1 cellular context compared by ENCODE assay signal in genomic region chr3:146496246-146496645, GRCh38.
TF ChIP-seq lines count a peak whose summit lies in the region.

No MANE protein-coding gene starts in this region.

TF ChIP-seq in K562, 482 proteins besides CTCF, POLR2A, EP300 and RAD21:
- no peak for TF ChIP-seq KDM5B (IDR thresholded peaks at IDR 0.05; ENCODE audit: insufficient replicate concordance, low read depth, low read length)
- TF ChIP-seq PHF20 (IDR thresholded peaks at IDR 0.05; ENCODE audit: partially characterized antibody): no peak
- TF ChIP-seq ZNF436 (CRISPR knock-in tag; IDR thresholded peaks at IDR 0.05): no peak
- no peak for TF ChIP-seq SAP30 (IDR thresholded peaks at IDR 0.05; ENCODE audit: borderline replicate concordance, insufficient read depth, low read depth, low read length, poor library complexity, severe bottlenecking)
- TF ChIP-seq NCOA6 (IDR thresholded peaks at IDR 0.05): no peak
- no peak for TF ChIP-seq GTF2A2 (tag; IDR thresholded peaks at IDR 0.05)
- no peak for TF ChIP-seq ATF6 (CRISPR knock-in tag; IDR thresholded peaks at IDR 0.05)
- TF ChIP-seq, protein P1, sequence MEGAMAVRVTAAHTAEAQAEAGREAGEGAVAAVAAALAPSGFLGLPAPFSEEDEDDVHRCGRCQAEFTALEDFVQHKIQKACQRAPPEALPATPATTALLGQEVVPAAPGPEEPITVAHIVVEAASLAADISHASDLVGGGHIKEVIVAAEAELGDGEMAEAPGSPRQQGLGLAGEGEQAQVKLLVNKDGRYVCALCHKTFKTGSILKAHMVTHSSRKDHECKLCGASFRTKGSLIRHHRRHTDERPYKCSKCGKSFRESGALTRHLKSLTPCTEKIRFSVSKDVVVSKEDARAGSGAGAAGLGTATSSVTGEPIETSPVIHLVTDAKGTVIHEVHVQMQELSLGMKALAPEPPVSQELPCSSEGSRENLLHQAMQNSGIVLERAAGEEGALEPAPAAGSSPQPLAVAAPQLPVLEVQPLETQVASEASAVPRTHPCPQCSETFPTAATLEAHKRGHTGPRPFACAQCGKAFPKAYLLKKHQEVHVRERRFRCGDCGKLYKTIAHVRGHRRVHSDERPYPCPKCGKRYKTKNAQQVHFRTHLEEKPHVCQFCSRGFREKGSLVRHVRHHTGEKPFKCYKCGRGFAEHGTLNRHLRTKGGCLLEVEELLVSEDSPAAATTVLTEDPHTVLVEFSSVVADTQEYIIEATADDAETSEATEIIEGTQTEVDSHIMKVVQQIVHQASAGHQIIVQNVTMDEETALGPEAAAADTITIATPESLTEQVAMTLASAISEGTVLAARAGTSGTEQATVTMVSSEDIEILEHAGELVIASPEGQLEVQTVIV (CRISPR knock-in tag; IDR thresholded peaks at IDR 0.05; ENCODE audit: borderline replicate concordance): no peak
- no peak for TF ChIP-seq ZNF263 (CRISPR knock-in tag; IDR thresholded peaks at IDR 0.05; ENCODE audit: borderline replicate concordance)
- TF ChIP-seq LARP7 (IDR thresholded peaks at IDR 0.05): no peak
- TF ChIP-seq, protein P2, sequence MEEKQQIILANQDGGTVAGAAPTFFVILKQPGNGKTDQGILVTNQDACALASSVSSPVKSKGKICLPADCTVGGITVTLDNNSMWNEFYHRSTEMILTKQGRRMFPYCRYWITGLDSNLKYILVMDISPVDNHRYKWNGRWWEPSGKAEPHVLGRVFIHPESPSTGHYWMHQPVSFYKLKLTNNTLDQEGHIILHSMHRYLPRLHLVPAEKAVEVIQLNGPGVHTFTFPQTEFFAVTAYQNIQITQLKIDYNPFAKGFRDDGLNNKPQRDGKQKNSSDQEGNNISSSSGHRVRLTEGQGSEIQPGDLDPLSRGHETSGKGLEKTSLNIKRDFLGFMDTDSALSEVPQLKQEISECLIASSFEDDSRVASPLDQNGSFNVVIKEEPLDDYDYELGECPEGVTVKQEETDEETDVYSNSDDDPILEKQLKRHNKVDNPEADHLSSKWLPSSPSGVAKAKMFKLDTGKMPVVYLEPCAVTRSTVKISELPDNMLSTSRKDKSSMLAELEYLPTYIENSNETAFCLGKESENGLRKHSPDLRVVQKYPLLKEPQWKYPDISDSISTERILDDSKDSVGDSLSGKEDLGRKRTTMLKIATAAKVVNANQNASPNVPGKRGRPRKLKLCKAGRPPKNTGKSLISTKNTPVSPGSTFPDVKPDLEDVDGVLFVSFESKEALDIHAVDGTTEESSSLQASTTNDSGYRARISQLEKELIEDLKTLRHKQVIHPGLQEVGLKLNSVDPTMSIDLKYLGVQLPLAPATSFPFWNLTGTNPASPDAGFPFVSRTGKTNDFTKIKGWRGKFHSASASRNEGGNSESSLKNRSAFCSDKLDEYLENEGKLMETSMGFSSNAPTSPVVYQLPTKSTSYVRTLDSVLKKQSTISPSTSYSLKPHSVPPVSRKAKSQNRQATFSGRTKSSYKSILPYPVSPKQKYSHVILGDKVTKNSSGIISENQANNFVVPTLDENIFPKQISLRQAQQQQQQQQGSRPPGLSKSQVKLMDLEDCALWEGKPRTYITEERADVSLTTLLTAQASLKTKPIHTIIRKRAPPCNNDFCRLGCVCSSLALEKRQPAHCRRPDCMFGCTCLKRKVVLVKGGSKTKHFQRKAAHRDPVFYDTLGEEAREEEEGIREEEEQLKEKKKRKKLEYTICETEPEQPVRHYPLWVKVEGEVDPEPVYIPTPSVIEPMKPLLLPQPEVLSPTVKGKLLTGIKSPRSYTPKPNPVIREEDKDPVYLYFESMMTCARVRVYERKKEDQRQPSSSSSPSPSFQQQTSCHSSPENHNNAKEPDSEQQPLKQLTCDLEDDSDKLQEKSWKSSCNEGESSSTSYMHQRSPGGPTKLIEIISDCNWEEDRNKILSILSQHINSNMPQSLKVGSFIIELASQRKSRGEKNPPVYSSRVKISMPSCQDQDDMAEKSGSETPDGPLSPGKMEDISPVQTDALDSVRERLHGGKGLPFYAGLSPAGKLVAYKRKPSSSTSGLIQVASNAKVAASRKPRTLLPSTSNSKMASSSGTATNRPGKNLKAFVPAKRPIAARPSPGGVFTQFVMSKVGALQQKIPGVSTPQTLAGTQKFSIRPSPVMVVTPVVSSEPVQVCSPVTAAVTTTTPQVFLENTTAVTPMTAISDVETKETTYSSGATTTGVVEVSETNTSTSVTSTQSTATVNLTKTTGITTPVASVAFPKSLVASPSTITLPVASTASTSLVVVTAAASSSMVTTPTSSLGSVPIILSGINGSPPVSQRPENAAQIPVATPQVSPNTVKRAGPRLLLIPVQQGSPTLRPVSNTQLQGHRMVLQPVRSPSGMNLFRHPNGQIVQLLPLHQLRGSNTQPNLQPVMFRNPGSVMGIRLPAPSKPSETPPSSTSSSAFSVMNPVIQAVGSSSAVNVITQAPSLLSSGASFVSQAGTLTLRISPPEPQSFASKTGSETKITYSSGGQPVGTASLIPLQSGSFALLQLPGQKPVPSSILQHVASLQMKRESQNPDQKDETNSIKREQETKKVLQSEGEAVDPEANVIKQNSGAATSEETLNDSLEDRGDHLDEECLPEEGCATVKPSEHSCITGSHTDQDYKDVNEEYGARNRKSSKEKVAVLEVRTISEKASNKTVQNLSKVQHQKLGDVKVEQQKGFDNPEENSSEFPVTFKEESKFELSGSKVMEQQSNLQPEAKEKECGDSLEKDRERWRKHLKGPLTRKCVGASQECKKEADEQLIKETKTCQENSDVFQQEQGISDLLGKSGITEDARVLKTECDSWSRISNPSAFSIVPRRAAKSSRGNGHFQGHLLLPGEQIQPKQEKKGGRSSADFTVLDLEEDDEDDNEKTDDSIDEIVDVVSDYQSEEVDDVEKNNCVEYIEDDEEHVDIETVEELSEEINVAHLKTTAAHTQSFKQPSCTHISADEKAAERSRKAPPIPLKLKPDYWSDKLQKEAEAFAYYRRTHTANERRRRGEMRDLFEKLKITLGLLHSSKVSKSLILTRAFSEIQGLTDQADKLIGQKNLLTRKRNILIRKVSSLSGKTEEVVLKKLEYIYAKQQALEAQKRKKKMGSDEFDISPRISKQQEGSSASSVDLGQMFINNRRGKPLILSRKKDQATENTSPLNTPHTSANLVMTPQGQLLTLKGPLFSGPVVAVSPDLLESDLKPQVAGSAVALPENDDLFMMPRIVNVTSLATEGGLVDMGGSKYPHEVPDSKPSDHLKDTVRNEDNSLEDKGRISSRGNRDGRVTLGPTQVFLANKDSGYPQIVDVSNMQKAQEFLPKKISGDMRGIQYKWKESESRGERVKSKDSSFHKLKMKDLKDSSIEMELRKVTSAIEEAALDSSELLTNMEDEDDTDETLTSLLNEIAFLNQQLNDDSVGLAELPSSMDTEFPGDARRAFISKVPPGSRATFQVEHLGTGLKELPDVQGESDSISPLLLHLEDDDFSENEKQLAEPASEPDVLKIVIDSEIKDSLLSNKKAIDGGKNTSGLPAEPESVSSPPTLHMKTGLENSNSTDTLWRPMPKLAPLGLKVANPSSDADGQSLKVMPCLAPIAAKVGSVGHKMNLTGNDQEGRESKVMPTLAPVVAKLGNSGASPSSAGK (IDR thresholded peaks at IDR 0.05): no peak
- no peak for TF ChIP-seq ZFP36 (IDR thresholded peaks at IDR 0.05; ENCODE audit: low read depth, low read length, partially characterized antibody)
- TF ChIP-seq COPS2 (conservative IDR thresholded peaks at IDR 0.05): no peak
